Comparison of ENCODE assay signal across 15 cellular contexts in the genomic region with DNA sequence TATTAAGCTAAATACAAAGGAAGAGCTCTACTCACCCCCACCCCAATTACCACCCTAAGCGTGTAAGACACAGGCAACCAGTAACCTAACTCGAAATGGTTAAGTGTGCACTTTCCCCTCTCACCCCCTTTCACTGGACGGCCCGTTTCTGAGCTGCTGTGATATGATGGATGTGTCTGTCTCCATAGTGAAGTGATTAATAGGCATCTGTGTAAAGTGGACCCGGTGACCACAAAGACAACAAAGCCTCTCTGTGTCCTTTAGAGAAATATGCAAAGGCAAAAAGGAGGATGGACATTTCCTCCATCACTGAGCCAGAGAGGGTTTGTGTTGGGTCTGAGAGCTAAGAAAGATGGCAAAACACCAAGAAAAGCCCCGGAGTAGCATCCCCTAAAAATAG.
DNase-seq lines count a peak whose midpoint lies in the region; ATAC-seq and TF ChIP-seq lines count a peak whose summit lies in the region.
"Had no signal": no experiment of that assay in that cellular context is flagged by ENCODE, and none has a peak within 500 bp of the region (broad histone marks: within the 10 kb centered on the region; RNA-seq: fewer than 3 reads in every experiment).

No MANE protein-coding gene starts in this region.

- intact Hi-C loops in MCF 10A (cut with micrococcal nuclease) = no loop called here

- H3K4me3 Mint-ChIP-seq in endodermal cell = no peak overlapping the region
- H3K4me3 Mint-ChIP-seq in MCF 10A (ENCODE audit: unreplicated experiment) = no peak overlapping the region
- H3K4me3 Mint-ChIP-seq in stimulated activated naive CD8-positive, alpha-beta T cell treated with anti-CD3 and anti-CD28 coated beads, Interleukin-15, amount 100 ng/mL, for 72 hours = no peak overlapping the region
- H3K4me3 Mint-ChIP-seq: stimulated activated effector memory CD8-positive, alpha-beta T cell treated with anti-CD3 and anti-CD28 coated beads, Interleukin-12 subunit alpha, Interleukin-12 subunit beta, amount 100 ng/mL, for 72 hours had no signal

- H3K27me3 ChIP-seq in Loucy (ENCODE audit: insufficient read depth, low read length, poor library complexity, severe bottlenecking) (no peaks in the 10 kb centered on the region), endodermal cell (ENCODE audit: control insufficient read depth, insufficient read depth, low read length, poor library complexity, severe bottlenecking) (no peaks in the 10 kb centered on the region)
- H3K27me3 ChIP-seq: spleen had no signal

- H3K4me2 ChIP-seq in Loucy (ENCODE audit: low read depth, low read length, poor library complexity, severe bottlenecking) = peak overlapping the region; percentile 53

- H2AFZ ChIP-seq in Loucy (ENCODE audit: low read length) = no peak overlapping the region

- H3K9me3 Mint-ChIP-seq in endodermal cell = no peaks in the 10 kb centered on the region
- H3K9me3 Mint-ChIP-seq in MCF 10A (ENCODE audit: unreplicated experiment) = no peaks in the 10 kb centered on the region
- H3K9me3 Mint-ChIP-seq in stimulated activated naive CD8-positive, alpha-beta T cell treated with anti-CD3 and anti-CD28 coated beads, Interleukin-15, amount 100 ng/mL, for 72 hours = no peaks in the 10 kb centered on the region
- H3K9me3 Mint-ChIP-seq: activated naive CD8-positive, alpha-beta T cell treated with anti-CD3 and anti-CD28 coated beads, Interleukin-2, amount 10 ng/mL, durations not matched to agents 7 days and 5 days; stimulated activated effector memory CD8-positive, alpha-beta T cell treated with anti-CD3 and anti-CD28 coated beads, Interleukin-12 subunit alpha, Interleukin-12 subunit beta, amount 100 ng/mL, for 72 hours had no signal

- WGBS in endodermal cell (ENCODE audit: insufficient coverage in 1 of 2, insufficient read length in 1 of 2), 2 experiments = 55 to 90% methylated on average over 2 to 6 of the region's 6 CpGs

- H3K36me3 ChIP-seq in Loucy (ENCODE audit: insufficient read depth, low read length) (no peaks in the 10 kb centered on the region), endodermal cell (ENCODE audit: control insufficient read depth, insufficient read depth, low read length) (peaks cover 4% of the 10 kb centered on the region)

- H3K36me3 Mint-ChIP-seq in endodermal cell (ENCODE audit: low read depth) (peaks cover 29% of the 10 kb centered on the region), MCF 10A (ENCODE audit: insufficient read depth, unreplicated experiment) (no peaks in the 10 kb centered on the region)
- H3K36me3 Mint-ChIP-seq: stimulated activated effector memory CD8-positive, alpha-beta T cell treated with anti-CD3 and anti-CD28 coated beads, Interleukin-12 subunit alpha, Interleukin-12 subunit beta, amount 100 ng/mL, for 72 hours had no signal

- CTCF ChIA-PET in MCF 10A (lab: Yijun Ruan, JAX) = no interaction called here

- peaks cover 18% of the 10 kb centered on the region for H3K4me1 ChIP-seq in Loucy (ENCODE audit: insufficient read depth, low read length, poor library complexity, severe bottlenecking)
- peaks cover 15% of the 10 kb centered on the region for H3K4me1 ChIP-seq in endodermal cell (ENCODE audit: control insufficient read depth, insufficient read depth, low read length)

- no peak overlapping the region for H3K9ac ChIP-seq in Loucy (ENCODE audit: low read depth, low read length, poor library complexity, severe bottlenecking)
- H3K9ac ChIP-seq in endodermal cell (ENCODE audit: extremely low read depth, low read length, poor library complexity, severe bottlenecking) = no peak overlapping the region

- H4K20me1 ChIP-seq in Loucy (ENCODE audit: insufficient read depth, low read length, poor library complexity, severe bottlenecking) = no peaks in the 10 kb centered on the region

- ATAC-seq in GM19397 (IDR thresholded peaks at IDR 0.05; ENCODE audit: unreplicated experiment) = peak; percentile 7
- ATAC-seq in stimulated activated naive CD8-positive, alpha-beta T cell treated with anti-CD3 and anti-CD28 coated beads, Interleukin-15, amount 100 ng/mL, for 72 hours = no peak

- H3K4me3 ChIP-seq in Loucy (ENCODE audit: low read length, poor library complexity, severe bottlenecking) = peak overlapping the region; percentile 33
- no peak overlapping the region for H3K4me3 ChIP-seq in endodermal cell (ENCODE audit: low read length)
- H3K4me3 ChIP-seq: spleen had no signal

- peak; percentile 50 for DNase-seq in endodermal cell
- peak; percentile 95 for DNase-seq in pons (ENCODE audit: low spot score)
- DNase-seq in MCF 10A (ENCODE audit: unreplicated experiment) = no peak
- no peak for DNase-seq in NCI-H345 treated with DMSO at 0.1 percent for 48 hours (lab: John Stamatoyannopoulos, UW; ENCODE audit: unreplicated experiment)
- no peak for DNase-seq in stimulated activated naive CD8-positive, alpha-beta T cell treated with anti-CD3 and anti-CD28 coated beads, Interleukin-15, amount 100 ng/mL, for 72 hours
- DNase-seq in SHP77 treated with DMSO at 0.1 percent for 48 hours (lab: John Stamatoyannopoulos, UW) = no peak
- DNase-seq: activated CD4-positive, CD25-positive, alpha-beta regulatory T cell treated with anti-CD3 and anti-CD28 coated beads, Interleukin-2, amount 50 U/mL, for 72 hours; activated naive CD8-positive, alpha-beta T cell treated with anti-CD3 and anti-CD28 coated beads, Interleukin-2, amount 10 ng/mL, durations not matched to agents 7 days and 5 days; DMS153; Karpas-422; left cardiac atrium; spleen had no signal

- H3K27me3 Mint-ChIP-seq in endodermal cell (ENCODE audit: insufficient read depth) (no peaks in the 10 kb centered on the region), MCF 10A (ENCODE audit: insufficient read depth, unreplicated experiment) (no peaks in the 10 kb centered on the region)
- H3K27me3 Mint-ChIP-seq in stimulated activated naive CD8-positive, alpha-beta T cell treated with anti-CD3 and anti-CD28 coated beads, Interleukin-15, amount 100 ng/mL, for 72 hours = no peaks in the 10 kb centered on the region
- H3K27me3 Mint-ChIP-seq: activated naive CD8-positive, alpha-beta T cell treated with anti-CD3 and anti-CD28 coated beads, Interleukin-2, amount 10 ng/mL, durations not matched to agents 7 days and 5 days had no signal

- H3K9me3 ChIP-seq in Loucy (ENCODE audit: insufficient read depth, low read depth, low read length) (no peaks in the 10 kb centered on the region), endodermal cell (ENCODE audit: control insufficient read depth, low read length) (no peaks in the 10 kb centered on the region)
- H3K9me3 ChIP-seq: spleen had no signal

- BruUV-seq in MCF 10A (replicated peaks; lab: Mats Ljungman, UMichigan) = no TSS peak

- H3K27ac Mint-ChIP-seq in endodermal cell = peak overlapping the region; percentile 48
- no peak overlapping the region for H3K27ac Mint-ChIP-seq in MCF 10A (ENCODE audit: low read depth, unreplicated experiment)
- H3K27ac Mint-ChIP-seq in stimulated activated naive CD8-positive, alpha-beta T cell treated with anti-CD3 and anti-CD28 coated beads, Interleukin-15, amount 100 ng/mL, for 72 hours = no peak overlapping the region
- H3K27ac Mint-ChIP-seq: activated naive CD8-positive, alpha-beta T cell treated with anti-CD3 and anti-CD28 coated beads, Interleukin-2, amount 10 ng/mL, durations not matched to agents 7 days and 5 days; stimulated activated effector memory CD8-positive, alpha-beta T cell treated with anti-CD3 and anti-CD28 coated beads, Interleukin-12 subunit alpha, Interleukin-12 subunit beta, amount 100 ng/mL, for 72 hours had no signal

- no peak for TF ChIP-seq CTCF in Loucy (conservative IDR thresholded peaks at IDR 0.05; ENCODE audit: low read length)
- TF ChIP-seq CTCF in endodermal cell (conservative IDR thresholded peaks at IDR 0.05) = no peak
- no peak for TF ChIP-seq CTCF in MCF 10A (IDR thresholded peaks at IDR 0.05; ENCODE audit: unreplicated experiment)

- H3F3A ChIP-seq in Loucy (ENCODE audit: low read depth) = no peaks in the 10 kb centered on the region

- H3K4me1 Mint-ChIP-seq in endodermal cell (peaks cover 74% of the 10 kb centered on the region), MCF 10A (ENCODE audit: insufficient read depth, unreplicated experiment) (no peaks in the 10 kb centered on the region)
- H3K4me1 Mint-ChIP-seq in stimulated activated naive CD8-positive, alpha-beta T cell treated with anti-CD3 and anti-CD28 coated beads, Interleukin-15, amount 100 ng/mL, for 72 hours = peaks cover 11% of the 10 kb centered on the region
- H3K4me1 Mint-ChIP-seq: stimulated activated effector memory CD8-positive, alpha-beta T cell treated with anti-CD3 and anti-CD28 coated beads, Interleukin-12 subunit alpha, Interleukin-12 subunit beta, amount 100 ng/mL, for 72 hours had no signal

- H3K79me2 ChIP-seq in Loucy (ENCODE audit: insufficient read depth, low read length) = no peaks in the 10 kb centered on the region

- peak overlapping the region; percentile 95 for H3K27ac ChIP-seq in endodermal cell (ENCODE audit: low read depth, low read length)
- H3K27ac ChIP-seq: spleen had no signal

- H3K9me2 ChIP-seq in Loucy (replicated peaks; ENCODE audit: low read depth, low read length) = no peaks in the 10 kb centered on the region

- POLR2A ChIA-PET in MCF 10A (lab: Yijun Ruan, JAX) = no interaction called here

Comparison
In these comparisons a context has a peak if more than half of its experiments do, and no peak if none do; other contexts are left out.
1. DNase-seq: peak in endodermal cell (single experiment) and pons (single experiment); none in MCF 10A (single experiment), NCI-H345 treated with DMSO at 0.1 percent for 48 hours (single experiment), stimulated activated naive CD8-positive, alpha-beta T cell treated with anti-CD3 and anti-CD28 coated beads, Interleukin-15, amount 100 ng/mL, for 72 hours (0 of 2) and SHP77 treated with DMSO at 0.1 percent for 48 hours (single experiment).